Comparison of ENCODE assay signal across 9 cellular contexts in the genomic region with DNA sequence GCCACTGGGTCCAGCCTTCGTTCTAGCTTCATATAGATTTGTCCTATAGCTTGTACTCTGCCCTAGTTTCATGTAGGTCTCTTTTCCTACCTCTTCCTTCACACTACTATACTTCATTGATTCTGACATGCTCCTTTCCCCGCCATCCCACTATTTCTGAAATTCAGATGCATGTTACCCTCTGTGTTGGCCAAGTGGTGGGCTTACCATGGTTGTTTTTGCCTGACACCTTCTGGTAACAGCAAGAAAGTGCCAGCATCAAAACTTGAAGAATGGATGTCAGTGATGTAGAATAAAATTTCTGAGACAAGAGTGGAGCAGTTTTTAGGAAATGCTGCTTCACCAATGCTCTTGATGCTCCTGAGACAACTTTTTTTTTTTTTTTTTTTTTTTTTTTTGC. TPM values are rescaled to one million over a fixed set of nuclear protein-coding genes. Genes with fewer than 3 reads are reported as not detected.
A peak's percentile ranks its signal among the peaks of the same experiment; 100 is the strongest.
DNase-seq lines count a peak whose midpoint lies in the region; ATAC-seq and TF ChIP-seq lines count a peak whose summit lies in the region.
"Had no signal": no experiment of that assay in that cellular context is flagged by ENCODE, and none has a peak within 500 bp of the region (broad histone marks: within the 10 kb centered on the region; RNA-seq: fewer than 3 reads in every experiment).

No MANE protein-coding gene starts in this region.

- peaks cover 0 to under 1% (median 0%) of the 10 kb centered on the region in 9 donors for H3K9me3 Mint-ChIP-seq in naive thymus-derived CD8-positive, alpha-beta T cell
- no peaks in the 10 kb centered on the region for H3K9me3 Mint-ChIP-seq in stimulated activated effector memory CD8-positive, alpha-beta T cell treated with anti-CD3 and anti-CD28 coated beads, Interleukin-12 subunit alpha, Interleukin-12 subunit beta, amount 100 ng/mL, for 72 hours

- DNase-seq in NCI-H748 (lab: John Stamatoyannopoulos, UW; ENCODE audit: unreplicated experiment): peak; percentile 69
- DNase-seq in NCI-H748 treated with DMSO at 0.1 percent for 48 hours (lab: John Stamatoyannopoulos, UW): no peak
- DNase-seq in NAMALWA (ENCODE audit: low spot score): peak; percentile 67
- peak; percentile 63 for DNase-seq in choroid plexus epithelial cell (ENCODE audit: low read depth)
- DNase-seq in naive thymus-derived CD8-positive, alpha-beta T cell: peak in 7 of 10 donors; percentile 12 to 72 (median 45)
- DNase-seq in stimulated activated effector memory CD8-positive, alpha-beta T cell treated with anti-CD3 and anti-CD28 coated beads, Interleukin-12 subunit alpha, Interleukin-12 subunit beta, amount 100 ng/mL, for 72 hours (ENCODE audit: low spot score in 2 of 2): no peak

- H3K4me1 Mint-ChIP-seq in naive thymus-derived CD8-positive, alpha-beta T cell: peaks cover 9 to 27% (median 21%) of the 10 kb centered on the region in 4 donors
- H3K4me1 Mint-ChIP-seq in stimulated activated effector memory CD8-positive, alpha-beta T cell treated with anti-CD3 and anti-CD28 coated beads, Interleukin-12 subunit alpha, Interleukin-12 subunit beta, amount 100 ng/mL, for 72 hours: peaks cover 3% of the 10 kb centered on the region

- H3K4me3 ChIP-seq in choroid plexus epithelial cell (ENCODE audit: low read depth, low read length): no peak overlapping the region

- no peak overlapping the region for H3K4me3 Mint-ChIP-seq in naive thymus-derived CD8-positive, alpha-beta T cell
- H3K4me3 Mint-ChIP-seq in stimulated activated effector memory CD8-positive, alpha-beta T cell treated with anti-CD3 and anti-CD28 coated beads, Interleukin-12 subunit alpha, Interleukin-12 subunit beta, amount 100 ng/mL, for 72 hours: no peak overlapping the region

- peak; percentile 67 to 88 for ATAC-seq in naive thymus-derived CD8-positive, alpha-beta T cell
- ATAC-seq in stimulated activated effector memory CD8-positive, alpha-beta T cell treated with anti-CD3 and anti-CD28 coated beads, Interleukin-12 subunit alpha, Interleukin-12 subunit beta, amount 100 ng/mL, for 72 hours: no peak
- no peak for ATAC-seq in HG03108 (IDR thresholded peaks at IDR 0.05; ENCODE audit: unreplicated experiment)
- ATAC-seq in HG03565 (IDR thresholded peaks at IDR 0.05; ENCODE audit: unreplicated experiment): no peak

- peak overlapping the region in 5 of 10 donors; percentile 1 to 86 (median 61) for H3K27ac Mint-ChIP-seq in naive thymus-derived CD8-positive, alpha-beta T cell
- no peak overlapping the region for H3K27ac Mint-ChIP-seq in stimulated activated effector memory CD8-positive, alpha-beta T cell treated with anti-CD3 and anti-CD28 coated beads, Interleukin-12 subunit alpha, Interleukin-12 subunit beta, amount 100 ng/mL, for 72 hours

- POLR2A ChIA-PET in naive thymus-derived CD8-positive, alpha-beta T cell (lab: Charles Lee): interaction anchor here (0.7 to 2.1 kb wide), 12 partner anchors 19 to 184 kb away, joined by 3 to 21 read pairs (median 4); a partner anchor contains a TSS

- no peaks in the 10 kb centered on the region for H3K27me3 Mint-ChIP-seq in naive thymus-derived CD8-positive, alpha-beta T cell

- H3K36me3 Mint-ChIP-seq in naive thymus-derived CD8-positive, alpha-beta T cell: no peaks in the 10 kb centered on the region
- H3K36me3 Mint-ChIP-seq in stimulated activated effector memory CD8-positive, alpha-beta T cell treated with anti-CD3 and anti-CD28 coated beads, Interleukin-12 subunit alpha, Interleukin-12 subunit beta, amount 100 ng/mL, for 72 hours: no peaks in the 10 kb centered on the region

- peak; percentile 76 for TF ChIP-seq CTCF in choroid plexus epithelial cell (conservative IDR thresholded peaks at IDR 0.05; ENCODE audit: low read depth, low read length)

RNA-seq across cellular contexts. Expression of a gene that starts 19.5 kb away (rescaled TPM):
- 100 to 1,000 TPM; 182 to 186 TPM for total RNA-seq in naive thymus-derived CD8-positive, alpha-beta T cell
- polyA plus RNA-seq in naive thymus-derived CD8-positive, alpha-beta T cell: 10 to 100 TPM; 21.8 to 30.6 (median 24.1) TPM

RNA-seq across cellular contexts. Expression of a gene that starts 44.5 kb away (rescaled TPM):
- total RNA-seq in naive thymus-derived CD8-positive, alpha-beta T cell: not detected
- not detected for polyA plus RNA-seq in naive thymus-derived CD8-positive, alpha-beta T cell
- total RNA-seq: Daoy had no signal

Comparison
In these comparisons a context has a peak if more than half of its experiments do, and no peak if none do; other contexts are left out.
1. DNase-seq: peak in NCI-H748 (single experiment), NAMALWA (single experiment), choroid plexus epithelial cell (single experiment) and naive thymus-derived CD8-positive, alpha-beta T cell (7 of 10); none in NCI-H748 treated with DMSO at 0.1 percent for 48 hours (single experiment) and stimulated activated effector memory CD8-positive, alpha-beta T cell treated with anti-CD3 and anti-CD28 coated beads, Interleukin-12 subunit alpha, Interleukin-12 subunit beta, amount 100 ng/mL, for 72 hours (0 of 2).
2. ATAC-seq: peak in naive thymus-derived CD8-positive, alpha-beta T cell (2 of 2); none in stimulated activated effector memory CD8-positive, alpha-beta T cell treated with anti-CD3 and anti-CD28 coated beads, Interleukin-12 subunit alpha, Interleukin-12 subunit beta, amount 100 ng/mL, for 72 hours (single experiment), HG03108 (single experiment) and HG03565 (single experiment).